8 cellular contexts compared by ENCODE assay signal in genomic region chr12:120971299-120972180, GRCh38. TPM values are rescaled to one million over a fixed set of nuclear protein-coding genes. Genes with fewer than 3 reads are reported as not detected.
DNase-seq lines count a peak whose midpoint lies in the region; ATAC-seq and TF ChIP-seq lines count a peak whose summit lies in the region.

No MANE protein-coding gene starts in this region.

- H3K27me3 Mint-ChIP-seq in HFFc6 (ENCODE audit: insufficient read depth): peaks cover 14% of the 10 kb centered on the region
- peaks cover 2% of the 10 kb centered on the region for H3K27me3 Mint-ChIP-seq in activated CD8-positive, alpha-beta T cell treated with anti-CD3 and anti-CD28 coated beads, Interleukin-2, amount 10 ng/mL, durations not matched to agents 7 days and 5 days (ENCODE audit: low read depth)

- POLR2A ChIA-PET in activated CD8-positive, alpha-beta T cell treated with anti-CD3 and anti-CD28 coated beads, Interleukin-2, amount 10 ng/mL, durations not matched to agents 7 days and 5 days (lab: Charles Lee): interaction anchor here (0.7 to 1.1 kb wide), 8 partner anchors 11 to 391 kb away, joined by 3 to 5 read pairs (median 3); partner anchors contain the start of gene POP5

- no peak overlapping the region for H3K27ac Mint-ChIP-seq in HFFc6
- no peak overlapping the region for H3K27ac Mint-ChIP-seq in activated CD8-positive, alpha-beta T cell treated with anti-CD3 and anti-CD28 coated beads, Interleukin-2, amount 10 ng/mL, durations not matched to agents 7 days and 5 days

- H3K4me3 Mint-ChIP-seq in HFFc6: no peak overlapping the region
- H3K4me3 Mint-ChIP-seq in activated CD8-positive, alpha-beta T cell treated with anti-CD3 and anti-CD28 coated beads, Interleukin-2, amount 10 ng/mL, durations not matched to agents 7 days and 5 days: no peak overlapping the region

- peak; percentile 90 for ATAC-seq in activated CD8-positive, alpha-beta T cell treated with anti-CD3 and anti-CD28 coated beads, Interleukin-2, amount 10 ng/mL, durations not matched to agents 7 days and 5 days
- no peak for ATAC-seq in GM21576 (IDR thresholded peaks at IDR 0.05; ENCODE audit: unreplicated experiment)

- H3K9me3 Mint-ChIP-seq in HFFc6: no peaks in the 10 kb centered on the region
- no peaks in the 10 kb centered on the region for H3K9me3 Mint-ChIP-seq in activated CD8-positive, alpha-beta T cell treated with anti-CD3 and anti-CD28 coated beads, Interleukin-2, amount 10 ng/mL, durations not matched to agents 7 days and 5 days (ENCODE audit: insufficient read depth)

- CTCF ChIA-PET in activated CD8-positive, alpha-beta T cell treated with anti-CD3 and anti-CD28 coated beads, Interleukin-2, amount 10 ng/mL, durations not matched to agents 7 days and 5 days (lab: Charles Lee): interaction anchor here (0.6 to 4.1 kb wide), 65 partner anchors 9 to 502 kb away, joined by 3 to 52 read pairs (median 5); partner anchors contain the start of genes CABP1, MLEC, OASL and P2RX7

- peak; percentile 83 for TF ChIP-seq CTCF in HFFc6 (IDR thresholded peaks at IDR 0.05)

- DNase-seq in DMS 273 (lab: John Stamatoyannopoulos, UW; ENCODE audit: unreplicated experiment) (peak; percentile 74), HFFc6 (peak; percentile 64), NCI-H748 (lab: John Stamatoyannopoulos, UW; ENCODE audit: unreplicated experiment) (peak; percentile 47), fibroblast of the conjunctiva (ENCODE audit: low read depth) (peak; percentile 43), non-pigmented ciliary epithelial cell (ENCODE audit: low read depth) (peak; percentile 19)
- DNase-seq in activated CD8-positive, alpha-beta T cell treated with anti-CD3 and anti-CD28 coated beads, Interleukin-2, amount 10 ng/mL, durations not matched to agents 7 days and 5 days: peak; percentile 56
- no peak for DNase-seq in activated CD4-positive, CD25-positive, alpha-beta regulatory T cell (lab: John Stamatoyannopoulos, UW)

- peaks cover 12% of the 10 kb centered on the region for H3K4me1 Mint-ChIP-seq in HFFc6 (ENCODE audit: low read depth)
- peaks cover 9% of the 10 kb centered on the region for H3K4me1 Mint-ChIP-seq in activated CD8-positive, alpha-beta T cell treated with anti-CD3 and anti-CD28 coated beads, Interleukin-2, amount 10 ng/mL, durations not matched to agents 7 days and 5 days (ENCODE audit: low read depth)

- H3K36me3 Mint-ChIP-seq in HFFc6 (ENCODE audit: low read depth): no peaks in the 10 kb centered on the region
- H3K36me3 Mint-ChIP-seq in activated CD8-positive, alpha-beta T cell treated with anti-CD3 and anti-CD28 coated beads, Interleukin-2, amount 10 ng/mL, durations not matched to agents 7 days and 5 days (ENCODE audit: low read depth): no peaks in the 10 kb centered on the region

RNA-seq across cellular contexts. Expression of gene HNF1A, which starts 6.8 kb away (rescaled TPM):
- total RNA-seq in HFFc6 (2021; fragmentation: NEBNext Ultra II Directional; extraction: Animal tissue kit (Norgen Biotek cat#: 25700)): not detected
- not detected for total RNA-seq in activated CD8-positive, alpha-beta T cell treated with anti-CD3 and anti-CD28 coated beads, Interleukin-2, amount 10 ng/mL, durations not matched to agents 7 days and 5 days

RNA-seq across cellular contexts. Expression of gene C12orf43, which starts 44.7 kb away (rescaled TPM):
- total RNA-seq in HFFc6 (2021; fragmentation: NEBNext Ultra II Directional; extraction: Animal tissue kit (Norgen Biotek cat#: 25700)): 10 to 100 TPM; 16.6 to 20.3 (median 19.3) TPM
- total RNA-seq in activated CD8-positive, alpha-beta T cell treated with anti-CD3 and anti-CD28 coated beads, Interleukin-2, amount 10 ng/mL, durations not matched to agents 7 days and 5 days: 10 to 100 TPM; 19.0 to 23.3 TPM

Comparison
In these comparisons a context has a peak if more than half of its experiments do, and no peak if none do; other contexts are left out.
1. DNase-seq: peak in DMS 273 (single experiment), HFFc6 (single experiment), NCI-H748 (single experiment), activated CD8-positive, alpha-beta T cell treated with anti-CD3 and anti-CD28 coated beads, Interleukin-2, amount 10 ng/mL, durations not matched to agents 7 days and 5 days (single experiment), fibroblast of the conjunctiva (single experiment) and non-pigmented ciliary epithelial cell (single experiment); none in activated CD4-positive, CD25-positive, alpha-beta regulatory T cell (0 of 4).